23 cellular contexts compared by ENCODE assay signal in the genomic region with DNA sequence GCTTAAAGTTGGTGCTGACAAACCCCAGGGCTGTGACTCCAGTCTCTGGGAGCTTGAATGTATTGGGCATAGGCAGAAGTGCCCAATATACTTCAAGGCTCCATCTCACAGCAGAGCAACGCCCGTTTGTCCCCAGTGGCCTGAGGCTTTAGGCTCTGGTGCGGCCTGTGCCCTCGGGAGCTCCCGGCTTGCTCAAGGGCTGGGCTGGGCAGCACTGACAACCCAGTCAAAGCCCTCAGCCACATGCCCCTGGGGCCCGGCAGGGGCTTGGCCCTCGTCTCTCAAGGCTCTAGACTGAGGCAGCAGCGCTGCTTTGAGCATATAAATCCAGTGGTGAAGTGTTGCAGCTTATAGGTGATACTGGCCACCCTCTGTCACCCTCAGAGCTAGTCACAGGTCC.
DNase-seq lines count a peak whose midpoint lies in the region; ATAC-seq, FAIRE-seq and TF ChIP-seq lines count a peak whose summit lies in the region.
"Had no signal": no experiment of that assay in that cellular context is flagged by ENCODE, and none has a peak within 500 bp of the region (broad histone marks: within the 10 kb centered on the region; RNA-seq: fewer than 3 reads in every experiment).

No MANE protein-coding gene starts in this region.

- 60% methylated on average over 1 of the region's 8 CpGs for WGBS in A549 (ENCODE audit: missing lambda C conversion rate)
- no CpG with 5 or more reads among the region's 8 CpGs for WGBS in neuronal stem cell (ENCODE audit: extremely low coverage in 2 of 2, insufficient read length in 2 of 2, insufficient replicate concordance in 1 of 2), 2 donors

- H3K36me3 ChIP-seq in Panc1 (ENCODE audit: control insufficient read depth, insufficient read depth, low read length) (no peaks in the 10 kb centered on the region), neuronal stem cell (replicated peaks in 1 of 2; ENCODE audit: control insufficient read depth in 2 of 2, insufficient read depth in 2 of 2, low read length in 2 of 2) (no peaks in the 10 kb centered on the region), SJCRH30 (no peaks in the 10 kb centered on the region)

- peak; percentile 26 for DNase-seq in Right ventricle myocardium superior
- DNase-seq in cardiac septum (ENCODE audit: low spot score) = no peak
- DNase-seq in A549 (ENCODE audit: low read depth in 1 of 2, low spot score in 1 of 2) = no peak
- DNase-seq in Panc1 (ENCODE audit: low read depth, low spot score) = no peak
- DNase-seq in neuronal stem cell (ENCODE audit: low spot score) = no peak
- DNase-seq in SJCRH30 = no peak
- DNase-seq in activated CD4-positive, CD25-positive, alpha-beta regulatory T cell (lab: John Stamatoyannopoulos, UW) = no peak
- DNase-seq: ACHN; AML-193; CD4-positive, alpha-beta T cell; CD8-positive, alpha-beta memory T cell; DMS 273 treated with DMSO at 0.1 percent for 48 hours; DMS79 treated with DMSO at 0.1 percent for 48 hours; GF-D8; GOT3; H7; HCEC 1CT had no signal

- POLR2A ChIA-PET in A549 (lab: Yijun Ruan, JAX) = no interaction called here
- POLR2A ChIA-PET in Panc1 (lab: Charles Lee) = no interaction called here

- CTCF ChIA-PET in A549 (lab: Yijun Ruan, JAX) (interaction anchor here (0.6 to 1.5 kb wide), 2 partner anchors 16 to 66 kb away, joined by 3 to 8 read pairs; no protein-coding TSS in a partner anchor), Panc1 (lab: Charles Lee) (no interaction called here)

- H2AFZ ChIP-seq in neuronal stem cell (ENCODE audit: low read length) = no peak overlapping the region

- peak overlapping the region; percentile 31 for H3K14ac ChIP-seq in neuronal stem cell (ENCODE audit: low read length)

- in situ Hi-C loops in Panc1 (cut with HindIII; ENCODE audit: low pct_unique_long_range_greater_than_20kb, low sequenced_read_pairs) = no loop called here

- no peak for TF ChIP-seq RAD21 in A549 (conservative IDR thresholded peaks at IDR 0.05 in 1 of 2, IDR thresholded peaks at IDR 0.05 in 1 of 2)

- H2BK5ac ChIP-seq in neuronal stem cell (ENCODE audit: low read length) = peak overlapping the region; percentile 75

- H3K4me2 ChIP-seq in A549 = no peak overlapping the region
- H3K4me2 ChIP-seq in neuronal stem cell (ENCODE audit: insufficient read depth, low read length, poor library complexity, severe bottlenecking) = no peak overlapping the region

- no peak overlapping the region for H4K91ac ChIP-seq in neuronal stem cell (ENCODE audit: low read depth, low read length, poor library complexity)

- ATAC-seq in Right ventricle myocardium superior (ENCODE audit: poor library complexity) (no peak), A549 (peak; percentile 12 to 33; a peak in 3 of 6 replicates), Panc1 (0 out of 2 replicates have a peak, but pooled peaks have one; percentile 9), HG02571 (IDR thresholded peaks at IDR 0.05; ENCODE audit: unreplicated experiment) (no peak)

- no TSS peak for BruUV-seq in Panc1 (replicated peaks; lab: Mats Ljungman, UMichigan)

- TF ChIP-seq CTCF in A549 (IDR thresholded peaks at IDR 0.05) = no peak
- no peak for TF ChIP-seq CTCF in Panc1 (IDR thresholded peaks at IDR 0.05)

- H3K27me3 ChIP-seq in Panc1 (ENCODE audit: control insufficient read depth, insufficient read depth, low read length) (no peaks in the 10 kb centered on the region), neuronal stem cell (ENCODE audit: control insufficient read depth in 3 of 3, insufficient read depth in 3 of 3, low read depth in 1 of 3, low read length in 3 of 3) (peaks cover 0 to 15% (median 0%) of the 10 kb centered on the region in 3 experiments), SJCRH30 (no peaks in the 10 kb centered on the region)

- H4K8ac ChIP-seq in neuronal stem cell (ENCODE audit: low read depth, low read length) = no peak overlapping the region

- no peaks in the 10 kb centered on the region for H3K79me1 ChIP-seq in neuronal stem cell (ENCODE audit: low read depth, low read length)

- H3K18ac ChIP-seq in neuronal stem cell (ENCODE audit: low read length) = no peak overlapping the region

- H3K9ac ChIP-seq in neuronal stem cell (ENCODE audit: low read depth, low read length, poor library complexity) = no peak overlapping the region

- H2BK15ac ChIP-seq in neuronal stem cell (ENCODE audit: low read length) = no peak overlapping the region

- intact Hi-C loops in Right ventricle myocardium superior (cut with DNase I) (no loop called here), cardiac septum (cut with DNase I) (no loop called here), Panc1 (cut with micrococcal nuclease; ENCODE audit: unreplicated experiment) (no loop called here)

- H3K4me1 ChIP-seq in A549 (no peaks in the 10 kb centered on the region), Panc1 (ENCODE audit: control insufficient read depth, insufficient read depth, low read length) (no peaks in the 10 kb centered on the region), neuronal stem cell (ENCODE audit: control insufficient read depth in 2 of 2, insufficient read depth in 1 of 2, low read depth in 1 of 2, low read length in 2 of 2) (no peaks in the 10 kb centered on the region), SJCRH30 (0 out of 2 replicates have a peak, but pooled peaks cover 5% of the 10 kb centered on the region)

- no peak for TF ChIP-seq POLR2A in A549 (IDR thresholded peaks at IDR 0.05; ENCODE audit: low read length)

- no peak overlapping the region for H3K4me3 ChIP-seq in A549
- no peak overlapping the region for H3K4me3 ChIP-seq in Panc1 (ENCODE audit: low read depth in 2 of 2, low read length in 2 of 2)
- H3K4me3 ChIP-seq in neuronal stem cell (ENCODE audit: low read length in 2 of 2) = no peak overlapping the region
- H3K4me3 ChIP-seq in SJCRH30 = no peak overlapping the region

- H2AK5ac ChIP-seq in neuronal stem cell (ENCODE audit: low read depth, low read length) = no peak overlapping the region

- no peak overlapping the region for H3K23ac ChIP-seq in neuronal stem cell (ENCODE audit: low read depth, low read length, poor library complexity)

- no peak for TF ChIP-seq EP300 in A549 (IDR thresholded peaks at IDR 0.05)

- H2BK12ac ChIP-seq in neuronal stem cell (ENCODE audit: low read length) = no peak overlapping the region

- no peak for FAIRE-seq in A549 (lab: Jason Lieb, UNC)
- FAIRE-seq: A204.1, D721Med, GM12891, GM18507 had no signal

- no peak overlapping the region for H3K4ac ChIP-seq in neuronal stem cell (ENCODE audit: low read length)

- H3K9me3 ChIP-seq in A549 (no peaks in the 10 kb centered on the region), Panc1 (ENCODE audit: control insufficient read depth, insufficient read depth, low read depth, low read length) (no peaks in the 10 kb centered on the region), neuronal stem cell (replicated peaks in 1 of 2; ENCODE audit: control insufficient read depth in 2 of 2, insufficient read depth in 1 of 2, low read depth in 1 of 2, low read length in 2 of 2) (no peaks in the 10 kb centered on the region), SJCRH30 (replicated peaks) (no peaks in the 10 kb centered on the region)

- no peak overlapping the region for H2BK120ac ChIP-seq in neuronal stem cell (ENCODE audit: low read depth, low read length)

- H3K27ac ChIP-seq in A549 = no peak overlapping the region
- no peak overlapping the region for H3K27ac ChIP-seq in Panc1 (ENCODE audit: low read length)
- H3K27ac ChIP-seq in neuronal stem cell (replicated peaks; ENCODE audit: low read length) = no peak overlapping the region
- no peak overlapping the region for H3K27ac ChIP-seq in SJCRH30
- H3K27ac ChIP-seq: 22Rv1 had no signal

TF ChIP-seq in A549, 52 proteins besides CTCF, POLR2A, EP300 and RAD21:
- no peak for TF ChIP-seq FOSB (CRISPR knock-in tag; IDR thresholded peaks at IDR 0.05)
- no peak for TF ChIP-seq ZSCAN20 (CRISPR knock-in tag; IDR thresholded peaks at IDR 0.05)
- no peak for TF ChIP-seq JUNB (IDR thresholded peaks at IDR 0.05)
- TF ChIP-seq NPAS2 (CRISPR knock-in tag; IDR thresholded peaks at IDR 0.05; ENCODE audit: borderline replicate concordance) = no peak
- TF ChIP-seq HOXB5 (CRISPR knock-in tag; IDR thresholded peaks at IDR 0.05) = no peak
- TF ChIP-seq EHMT2 (IDR thresholded peaks at IDR 0.05; ENCODE audit: low read depth) = no peak
- no peak for TF ChIP-seq E2F6 (IDR thresholded peaks at IDR 0.05; ENCODE audit: borderline replicate concordance, low read depth)

Comparison
In these comparisons a context has a peak if more than half of its experiments do, and no peak if none do; other contexts are left out.
1. ATAC-seq: peak in A549 (2 of 2) and Panc1 (single experiment); none in Right ventricle myocardium superior (single experiment) and HG02571 (single experiment).